In the genomic region with DNA sequence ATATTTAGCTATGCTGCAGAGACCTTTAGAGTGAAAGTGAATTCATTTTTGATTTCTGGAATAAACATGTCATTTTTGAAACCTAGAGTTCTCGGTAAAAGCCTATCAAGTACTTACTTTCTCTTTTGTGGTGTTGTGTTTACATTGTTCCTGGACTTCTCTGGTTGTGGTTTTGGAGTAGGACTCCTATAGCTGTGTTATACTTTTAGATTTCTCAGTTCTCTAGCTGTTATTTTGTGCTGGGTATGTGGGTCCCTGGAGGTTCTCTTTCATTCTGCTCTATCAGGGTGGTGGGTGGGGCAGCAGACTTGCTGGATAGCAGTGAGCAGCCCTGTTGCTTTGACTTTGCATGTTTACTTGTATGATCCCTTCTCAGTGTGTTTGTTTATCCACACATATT, we compare ENCODE assay signal across 9 cellular contexts. TPM values are rescaled to one million over a fixed set of nuclear protein-coding genes. Genes with fewer than 3 reads are reported as not detected.
A peak's percentile ranks its signal among the peaks of the same experiment; 100 is the strongest.
DNase-seq lines count a peak whose midpoint lies in the region; ATAC-seq and TF ChIP-seq lines count a peak whose summit lies in the region.
"Had no signal": no experiment of that assay in that cellular context is flagged by ENCODE, and none has a peak within 500 bp of the region (broad histone marks: within the 10 kb centered on the region; RNA-seq: fewer than 3 reads in every experiment).

No MANE protein-coding gene starts in this region.

- H3K79me2 ChIP-seq in ACC112 (ENCODE audit: control insufficient read depth, insufficient read depth, low read length, unreplicated experiment), result no peaks in the 10 kb centered on the region

- H3K27me3 ChIP-seq in ACC112 (ENCODE audit: insufficient read depth, low read length), result no peaks in the 10 kb centered on the region
- no peaks in the 10 kb centered on the region for H3K27me3 ChIP-seq in endodermal cell (ENCODE audit: control insufficient read depth, insufficient read depth, low read length, poor library complexity, severe bottlenecking)
- H3K27me3 ChIP-seq: thyroid gland had no signal

- H3K36me3 Mint-ChIP-seq in activated CD4-positive, alpha-beta memory T cell treated with anti-CD3 and anti-CD28 coated beads for 36 hours, result peaks cover 24% of the 10 kb centered on the region
- H3K36me3 Mint-ChIP-seq in endodermal cell (ENCODE audit: low read depth), result peaks cover 6% of the 10 kb centered on the region

- peak; percentile 15 for DNase-seq in activated CD4-positive, alpha-beta memory T cell treated with anti-CD3 and anti-CD28 coated beads for 36 hours
- peak; percentile 28 for DNase-seq in medulla oblongata (ENCODE audit: extremely low spot score)
- DNase-seq in NCI-H226, result no peak
- no peak for DNase-seq in NCI-H187 treated with DMSO at 0.1 percent for 48 hours (lab: John Stamatoyannopoulos, UW)
- no peak for DNase-seq in endodermal cell

- WGBS in endodermal cell (ENCODE audit: insufficient coverage in 1 of 2, insufficient read length in 1 of 2), 2 experiments, result 88% methylated on average over 1 of the region's 1 CpG; no CpG with 5 or more reads in 1 of the 2 experiments

- H3K4me3 Mint-ChIP-seq in activated CD4-positive, alpha-beta memory T cell treated with anti-CD3 and anti-CD28 coated beads for 36 hours, result peak overlapping the region; percentile 58
- no peak overlapping the region for H3K4me3 Mint-ChIP-seq in endodermal cell

- H3K27ac ChIP-seq in ACC112 (ENCODE audit: low read depth, low read length) (0 out of 2 replicates have a peak overlapping the region, but pooled peaks have one; percentile 0), endodermal cell (ENCODE audit: low read depth, low read length) (no peak overlapping the region)
- H3K27ac ChIP-seq: thyroid gland had no signal

- POLR2A ChIA-PET in activated CD4-positive, alpha-beta memory T cell treated with anti-CD3 and anti-CD28 coated beads for 36 hours (lab: Charles Lee), result no interaction called here

- intact Hi-C loops in activated CD4-positive, alpha-beta memory T cell treated with anti-CD3 and anti-CD28 coated beads for 36 hours (cut with micrococcal nuclease), result loop anchor here (1.0 kb wide), 1 partner anchor 25 kb away; a partner anchor contains a TSS

- H2AFZ ChIP-seq in ACC112 (ENCODE audit: low read length, unreplicated experiment), result peak overlapping the region; percentile 78

- H3K36me3 ChIP-seq in ACC112 (ENCODE audit: insufficient read depth, low read length) (no peaks in the 10 kb centered on the region), endodermal cell (ENCODE audit: control insufficient read depth, insufficient read depth, low read length) (peaks cover 26% of the 10 kb centered on the region)

- H3K4me1 ChIP-seq in ACC112 (ENCODE audit: control insufficient read depth, insufficient read depth, low read length, unreplicated experiment) (peaks cover 8% of the 10 kb centered on the region), endodermal cell (ENCODE audit: control insufficient read depth, insufficient read depth, low read length) (no peaks in the 10 kb centered on the region)

- no peaks in the 10 kb centered on the region for H3K9me3 Mint-ChIP-seq in activated CD4-positive, alpha-beta memory T cell treated with anti-CD3 and anti-CD28 coated beads for 36 hours
- H3K9me3 Mint-ChIP-seq in endodermal cell, result no peaks in the 10 kb centered on the region

- TF ChIP-seq CTCF in endodermal cell (conservative IDR thresholded peaks at IDR 0.05), result no peak

- H3K9me3 ChIP-seq in endodermal cell (ENCODE audit: control insufficient read depth, low read length), result no peaks in the 10 kb centered on the region
- H3K9me3 ChIP-seq: thyroid gland had no signal

- CTCF ChIA-PET in activated CD4-positive, alpha-beta memory T cell treated with anti-CD3 and anti-CD28 coated beads for 36 hours (lab: Charles Lee), result interaction anchor here (1.8 kb wide), 1 partner anchor 171 kb away, joined by 6 read pairs; no protein-coding TSS in a partner anchor

- H3K4me3 ChIP-seq in ACC112 (ENCODE audit: low read depth, low read length), result peak overlapping the region; percentile 78
- H3K4me3 ChIP-seq in endodermal cell (ENCODE audit: low read length), result no peak overlapping the region
- H3K4me3 ChIP-seq: thyroid gland had no signal

- no peaks in the 10 kb centered on the region for H3K27me3 Mint-ChIP-seq in activated CD4-positive, alpha-beta memory T cell treated with anti-CD3 and anti-CD28 coated beads for 36 hours
- H3K27me3 Mint-ChIP-seq in endodermal cell (ENCODE audit: insufficient read depth), result no peaks in the 10 kb centered on the region

- H3K4me1 Mint-ChIP-seq in activated CD4-positive, alpha-beta memory T cell treated with anti-CD3 and anti-CD28 coated beads for 36 hours (ENCODE audit: low read depth), result peaks cover 12% of the 10 kb centered on the region
- no peaks in the 10 kb centered on the region for H3K4me1 Mint-ChIP-seq in endodermal cell

- peak overlapping the region; percentile 34 for H3K27ac Mint-ChIP-seq in activated CD4-positive, alpha-beta memory T cell treated with anti-CD3 and anti-CD28 coated beads for 36 hours
- no peak overlapping the region for H3K27ac Mint-ChIP-seq in endodermal cell

- H3K9ac ChIP-seq in endodermal cell (ENCODE audit: extremely low read depth, low read length, poor library complexity, severe bottlenecking), result no peak overlapping the region

- ATAC-seq in GM18858 (IDR thresholded peaks at IDR 0.05; ENCODE audit: unreplicated experiment) (peak; percentile 88), HG03064 (IDR thresholded peaks at IDR 0.05; ENCODE audit: low read depth, unreplicated experiment) (peak; percentile 87)

RNA-seq across cellular contexts. Expression of a gene that starts 25.6 kb away (rescaled TPM):
- 10 to 100 TPM; 63.7 to 67.1 TPM for total RNA-seq in activated CD4-positive, alpha-beta memory T cell treated with anti-CD3 and anti-CD28 coated beads for 36 hours
- total RNA-seq in endodermal cell, result 100 to 1,000 TPM; 106 to 109 TPM
- 314 TPM for polyA plus RNA-seq in endodermal cell (2013, experiment 1 of 2)
- polyA plus RNA-seq in endodermal cell (2013, experiment 2 of 2), result 329 TPM

Comparison
In these comparisons a context has a peak if more than half of its experiments do, and no peak if none do; other contexts are left out.
1. DNase-seq: peak in activated CD4-positive, alpha-beta memory T cell treated with anti-CD3 and anti-CD28 coated beads for 36 hours (single experiment) and medulla oblongata (single experiment); none in NCI-H226 (single experiment), NCI-H187 treated with DMSO at 0.1 percent for 48 hours (single experiment) and endodermal cell (single experiment).